In the genomic region with DNA sequence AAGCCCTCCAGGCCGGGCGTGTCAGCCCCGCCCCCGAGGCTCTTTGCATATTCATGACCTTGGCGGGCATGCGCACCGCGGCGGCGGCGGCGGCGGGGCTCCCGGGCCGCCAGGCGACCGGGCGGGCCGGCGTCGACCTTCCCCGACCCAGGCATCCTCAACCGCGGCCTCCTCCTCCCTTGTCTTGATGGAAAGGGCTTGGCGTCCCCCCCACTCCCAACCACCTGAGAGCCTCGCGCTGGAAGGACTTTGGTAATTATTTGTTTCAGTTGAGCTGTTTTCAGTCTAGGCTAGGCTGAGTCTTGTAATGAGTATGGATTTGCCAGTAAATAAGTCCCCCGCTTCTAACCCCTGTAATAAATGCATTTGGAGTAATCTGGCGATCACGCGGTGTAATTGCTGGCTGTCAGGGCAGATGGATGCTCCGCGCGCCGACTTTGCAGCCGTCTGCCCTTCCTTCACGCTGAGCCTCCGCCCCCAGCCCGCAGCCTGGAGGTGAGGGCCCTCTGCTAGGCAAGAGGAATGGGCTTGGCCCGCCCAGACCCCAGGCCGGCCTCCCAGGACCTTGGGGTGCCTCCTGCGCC, we compare ENCODE assay signal across 8 cellular contexts.
A peak's percentile ranks its signal among the peaks of the same experiment; 100 is the strongest.
DNase-seq lines count a peak whose midpoint lies in the region; ATAC-seq and TF ChIP-seq lines count a peak whose summit lies in the region.

No MANE protein-coding gene starts in this region.

- H3K27ac ChIP-seq in brain microvascular endothelial cell = no peak overlapping the region

- no peaks in the 10 kb centered on the region for H3K36me3 ChIP-seq in brain microvascular endothelial cell (replicated peaks)

- peak; percentile 94 for DNase-seq in AG20443 (ENCODE audit: low spot score)
- DNase-seq in HEK293T (ENCODE audit: extremely low spot score) = peak; percentile 91
- DNase-seq in T-helper 9 cell = peak; percentile 30
- peak; percentile 9 for DNase-seq in brain microvascular endothelial cell
- DNase-seq in left kidney (ENCODE audit: low read depth, low spot score) = peak; percentile 79
- DNase-seq in stimulated activated CD4-positive, alpha-beta T cell treated with anti-CD3 and anti-CD28 coated beads, Interleukin-4, amount 100 ng/mL, for 24 hours = peak; percentile 54
- no peak for DNase-seq in dedifferentiated amniotic fluid mesenchymal stem cell (ENCODE audit: extremely low spot score)

- peaks cover 2% of the 10 kb centered on the region for H3K27me3 ChIP-seq in brain microvascular endothelial cell (replicated peaks)

- no peak for ATAC-seq in HG02970 (IDR thresholded peaks at IDR 0.05; ENCODE audit: low FRiP score, unreplicated experiment)

- POLR2A ChIA-PET in HEK293T (lab: Yijun Ruan, JAX) = no interaction called here

- CTCF ChIA-PET in HEK293T (lab: Yijun Ruan, JAX) = no interaction called here

- in situ Hi-C loops in brain microvascular endothelial cell (cut with HindIII; ENCODE audit: low pct_ligation_motif_present, low sequenced_read_pairs) = no loop called here

- no peak for TF ChIP-seq CTCF in brain microvascular endothelial cell (IDR thresholded peaks at IDR 0.05; ENCODE audit: low read depth, low read length, missing control alignments)

- H3K4me3 ChIP-seq in brain microvascular endothelial cell (ENCODE audit: low read depth, low read length) = peak overlapping the region; percentile 39

TF ChIP-seq in HEK293T, 16 proteins besides CTCF, POLR2A, EP300 and RAD21:
- TF ChIP-seq ELF4 (IDR thresholded peaks at IDR 0.05) (no peak), L3MBTL2 (conservative IDR thresholded peaks at IDR 0.05) (0 out of 2 replicates have a peak, but pooled peaks have one; percentile 32), SP1 (IDR thresholded peaks at IDR 0.05) (no peak), NFRKB (IDR thresholded peaks at IDR 0.05) (no peak), SUZ12 (IDR thresholded peaks at IDR 0.05) (no peak), BHLHE40 (IDR thresholded peaks at IDR 0.05; ENCODE audit: borderline replicate concordance) (no peak)
- TF ChIP-seq, protein P1, sequence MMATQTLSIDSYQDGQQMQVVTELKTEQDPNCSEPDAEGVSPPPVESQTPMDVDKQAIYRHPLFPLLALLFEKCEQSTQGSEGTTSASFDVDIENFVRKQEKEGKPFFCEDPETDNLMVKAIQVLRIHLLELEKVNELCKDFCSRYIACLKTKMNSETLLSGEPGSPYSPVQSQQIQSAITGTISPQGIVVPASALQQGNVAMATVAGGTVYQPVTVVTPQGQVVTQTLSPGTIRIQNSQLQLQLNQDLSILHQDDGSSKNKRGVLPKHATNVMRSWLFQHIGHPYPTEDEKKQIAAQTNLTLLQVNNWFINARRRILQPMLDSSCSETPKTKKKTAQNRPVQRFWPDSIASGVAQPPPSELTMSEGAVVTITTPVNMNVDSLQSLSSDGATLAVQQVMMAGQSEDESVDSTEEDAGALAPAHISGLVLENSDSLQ (IDR thresholded peaks at IDR 0.05) = peak; percentile 52; the same call in 1 of the 2 replicates
